10 cellular contexts compared by ENCODE assay signal in genomic region chr5:32223972-32224608, GRCh38. TPM values are rescaled to one million over a fixed set of nuclear protein-coding genes. Genes with fewer than 3 reads are reported as not detected.
DNase-seq lines count a peak whose midpoint lies in the region; ATAC-seq and TF ChIP-seq lines count a peak whose summit lies in the region.
"Had no signal": no experiment of that assay in that cellular context is flagged by ENCODE, and none has a peak within 500 bp of the region (broad histone marks: within the 10 kb centered on the region; RNA-seq: fewer than 3 reads in every experiment).

No MANE protein-coding gene starts in this region.

- BruUV-seq in Panc1 (replicated peaks; lab: Mats Ljungman, UMichigan), result no TSS peak

- intact Hi-C loops in Panc1 (cut with micrococcal nuclease; ENCODE audit: unreplicated experiment), result no loop called here

- in situ Hi-C loops in Panc1 (cut with HindIII; ENCODE audit: low pct_unique_long_range_greater_than_20kb, low sequenced_read_pairs), result no loop called here

- CTCF ChIA-PET in Panc1 (lab: Charles Lee), result interaction anchor here (0.5 kb wide), 1 partner anchor 9 kb away, joined by 3 read pairs; no protein-coding TSS in a partner anchor

- H3K4me1 ChIP-seq in Panc1 (ENCODE audit: control insufficient read depth, insufficient read depth, low read length) (peaks cover 4% of the 10 kb centered on the region), muscle layer of duodenum (ENCODE audit: control insufficient read depth in 1 of 2, insufficient read depth in 2 of 2, low read length in 2 of 2) (no peaks in the 10 kb centered on the region)

- POLR2A ChIA-PET in Panc1 (lab: Charles Lee), result no interaction called here

- H3K4me3 ChIP-seq in Panc1 (ENCODE audit: low read depth in 2 of 2, low read length in 2 of 2), result no peak overlapping the region
- no peak overlapping the region for H3K4me3 ChIP-seq in muscle layer of duodenum (ENCODE audit: low read depth in 1 of 2, low read length in 2 of 2)

- H3K9me3 ChIP-seq in Panc1 (ENCODE audit: control insufficient read depth, insufficient read depth, low read depth, low read length) (no peaks in the 10 kb centered on the region), muscle layer of duodenum (ENCODE audit: control insufficient read depth in 1 of 2, low read length in 2 of 2) (no peaks in the 10 kb centered on the region)

- DNase-seq in COLO829 (ENCODE audit: low spot score) (peak; percentile 44), Panc1 (ENCODE audit: low read depth, low spot score) (no peak), fibroblast of peridontal ligament (ENCODE audit: extremely low read depth) (peak; percentile 75)
- no peak for DNase-seq in activated CD4-positive, CD25-positive, alpha-beta regulatory T cell (lab: John Stamatoyannopoulos, UW)
- no peak for DNase-seq in stimulated activated naive CD8-positive, alpha-beta T cell treated with anti-CD3 and anti-CD28 coated beads, Interleukin-15, Interleukin-2, amounts not matched to agents 100 U/mL and 50 U/mL, for 24 hours
- DNase-seq: activated CD4-positive, alpha-beta memory T cell treated with anti-CD3 and anti-CD28 coated beads, Interleukin-2, amount 10 ng/mL, durations not matched to agents 7 days and 5 days; NCI-H446 had no signal

- H3K27me3 ChIP-seq in Panc1 (ENCODE audit: control insufficient read depth, insufficient read depth, low read length) (no peaks in the 10 kb centered on the region), muscle layer of duodenum (ENCODE audit: low read depth, low read length) (no peaks in the 10 kb centered on the region)

- ATAC-seq in Panc1, result peak; percentile 67
- no peak for ATAC-seq in HG02884 (IDR thresholded peaks at IDR 0.05; ENCODE audit: unreplicated experiment)
- no peak for ATAC-seq in stimulated activated naive CD8-positive, alpha-beta T cell treated with anti-CD3 and anti-CD28 coated beads, Interleukin-15, Interleukin-2, amounts not matched to agents 100 U/mL and 50 U/mL, for 24 hours
- no peak for ATAC-seq in HG03521 (IDR thresholded peaks at IDR 0.05; ENCODE audit: unreplicated experiment)

- no peak overlapping the region; the same call in 1 of the 2 replicates for H3K27ac ChIP-seq in Panc1 (ENCODE audit: low read length)
- H3K27ac ChIP-seq in muscle layer of duodenum (ENCODE audit: low read length), result peak overlapping the region; percentile 82

- H3K36me3 ChIP-seq in Panc1 (ENCODE audit: control insufficient read depth, insufficient read depth, low read length), result no peaks in the 10 kb centered on the region
- peaks cover 3 to 4% of the 10 kb centered on the region in 2 donors for H3K36me3 ChIP-seq in muscle layer of duodenum (ENCODE audit: control insufficient read depth in 1 of 2, insufficient read depth in 2 of 2, low read length in 2 of 2)

- TF ChIP-seq CTCF in Panc1 (IDR thresholded peaks at IDR 0.05), result no peak

RNA-seq across cellular contexts. Expression of gene GOLPH3, which starts 50.0 kb away (rescaled TPM):
- total RNA-seq in Panc1 (2021; ENCODE audit: unreplicated experiment), result 89.7 TPM
- polyA plus RNA-seq in Panc1 (2012; ENCODE audit: insufficient read length), result 75.2 TPM

Comparison
In these comparisons a context has a peak if more than half of its experiments do, and no peak if none do; other contexts are left out.
1. DNase-seq: peak in COLO829 (single experiment) and fibroblast of peridontal ligament (single experiment); none in Panc1 (single experiment), activated CD4-positive, CD25-positive, alpha-beta regulatory T cell (0 of 4) and stimulated activated naive CD8-positive, alpha-beta T cell treated with anti-CD3 and anti-CD28 coated beads, Interleukin-15, Interleukin-2, amounts not matched to agents 100 U/mL and 50 U/mL, for 24 hours (single experiment).